In the genomic region with DNA sequence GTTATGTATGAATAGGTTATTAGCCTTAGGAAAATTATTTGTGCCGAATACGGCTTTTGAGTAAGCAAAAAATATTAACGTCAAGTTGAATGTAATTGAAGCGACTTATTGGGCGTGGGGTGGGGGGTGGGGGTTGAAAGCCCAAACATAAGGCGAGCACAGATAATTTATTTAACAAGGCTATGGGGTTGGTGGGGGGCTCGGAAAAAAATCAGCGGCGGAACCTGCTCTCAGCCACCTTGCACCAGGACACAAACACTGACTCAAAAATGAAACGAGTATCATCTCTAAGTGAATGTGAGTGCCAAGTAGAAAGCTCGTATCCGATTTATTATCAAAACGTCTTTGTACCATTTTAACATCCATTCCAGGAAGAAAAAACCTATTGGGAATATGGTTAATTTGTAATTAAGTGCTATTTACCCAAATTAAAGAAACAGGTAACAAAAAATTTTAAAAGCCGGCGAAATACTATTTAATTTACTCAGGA, we compare ENCODE assay signal across 8 cellular contexts. TPM values are rescaled to one million over a fixed set of nuclear protein-coding genes. Genes with fewer than 3 reads are reported as not detected.
DNase-seq lines count a peak whose midpoint lies in the region; ATAC-seq lines count a peak whose summit lies in the region.

No MANE protein-coding gene starts in this region.

- H3K36me3 ChIP-seq in iPS-18a (ENCODE audit: control insufficient read depth, low read depth, low read length), result no peaks in the 10 kb centered on the region

- no peaks in the 10 kb centered on the region for H3K36me3 Mint-ChIP-seq in stimulated activated naive CD8-positive, alpha-beta T cell treated with anti-CD3 and anti-CD28 coated beads, Interleukin-15, Interleukin-2, amounts not matched to agents 100 ng/mL and 50 ng/mL, for 24 hours (ENCODE audit: low read depth)
- no peaks in the 10 kb centered on the region for H3K36me3 Mint-ChIP-seq in activated T-helper 17 cell treated with anti-CD3 and anti-CD28 coated beads, Interleukin-2, amount 50 U/mL, for 72 hours (ENCODE audit: low read depth)
- H3K36me3 Mint-ChIP-seq in stimulated activated naive B cell treated with anti-CD40 and anti-IgM and Interleukin-4, amounts not matched to agents 10 μg/mL and 1 μg/mL and 100 μg/mL, for 72 hours, result no peaks in the 10 kb centered on the region

- peaks cover 3% of the 10 kb centered on the region for H3K27me3 Mint-ChIP-seq in stimulated activated naive CD8-positive, alpha-beta T cell treated with anti-CD3 and anti-CD28 coated beads, Interleukin-15, Interleukin-2, amounts not matched to agents 100 ng/mL and 50 ng/mL, for 24 hours
- no peaks in the 10 kb centered on the region for H3K27me3 Mint-ChIP-seq in activated T-helper 17 cell treated with anti-CD3 and anti-CD28 coated beads, Interleukin-2, amount 50 U/mL, for 72 hours
- peaks cover 0 to 4% of the 10 kb centered on the region in 2 donors for H3K27me3 Mint-ChIP-seq in stimulated activated naive B cell treated with anti-CD40 and anti-IgM and Interleukin-4, amounts not matched to agents 10 μg/mL and 1 μg/mL and 100 μg/mL, for 72 hours

- peak overlapping the region; percentile 75 for H3K27ac ChIP-seq in iPS-18a (ENCODE audit: low read length)

- peak overlapping the region; percentile 90 for H3K9ac ChIP-seq in iPS-18a (ENCODE audit: low read length)

- no peaks in the 10 kb centered on the region for H3K9me3 ChIP-seq in iPS-18a (ENCODE audit: control insufficient read depth, low read depth, low read length)

- peaks cover 12% of the 10 kb centered on the region for H3K4me1 ChIP-seq in iPS-18a (ENCODE audit: control insufficient read depth, low read depth, low read length)

- H3K27me3 ChIP-seq in iPS-18a (ENCODE audit: control insufficient read depth, insufficient read depth, low read length), result no peaks in the 10 kb centered on the region

- H3K9me3 Mint-ChIP-seq in stimulated activated naive CD8-positive, alpha-beta T cell treated with anti-CD3 and anti-CD28 coated beads, Interleukin-15, Interleukin-2, amounts not matched to agents 100 ng/mL and 50 ng/mL, for 24 hours, result no peaks in the 10 kb centered on the region
- no peaks in the 10 kb centered on the region for H3K9me3 Mint-ChIP-seq in activated T-helper 17 cell treated with anti-CD3 and anti-CD28 coated beads, Interleukin-2, amount 50 U/mL, for 72 hours
- H3K9me3 Mint-ChIP-seq in stimulated activated naive B cell treated with anti-CD40 and anti-IgM and Interleukin-4, amounts not matched to agents 10 μg/mL and 1 μg/mL and 100 μg/mL, for 72 hours, result no peaks in the 10 kb centered on the region

- DNase-seq in stimulated activated naive CD8-positive, alpha-beta T cell treated with anti-CD3 and anti-CD28 coated beads, Interleukin-15, Interleukin-2, amounts not matched to agents 100 U/mL and 50 U/mL, for 24 hours, result no peak
- no peak for DNase-seq in stimulated activated naive B cell treated with anti-CD40 and anti-IgM and Interleukin-4, amounts not matched to agents 10 μg/mL and 1 μg/mL and 100 μg/mL, for 72 hours
- DNase-seq in NCI-H1092 (lab: John Stamatoyannopoulos, UW) (no peak), HPDE6-E6E7 (ENCODE audit: extremely low spot score) (no peak)

- peak overlapping the region; percentile 85 for H3K4me3 ChIP-seq in iPS-18a (ENCODE audit: low read length)

- H3K4me1 Mint-ChIP-seq in stimulated activated naive CD8-positive, alpha-beta T cell treated with anti-CD3 and anti-CD28 coated beads, Interleukin-15, Interleukin-2, amounts not matched to agents 100 ng/mL and 50 ng/mL, for 24 hours (ENCODE audit: low read depth), result peaks cover 15% of the 10 kb centered on the region
- H3K4me1 Mint-ChIP-seq in activated T-helper 17 cell treated with anti-CD3 and anti-CD28 coated beads, Interleukin-2, amount 50 U/mL, for 72 hours, result no peaks in the 10 kb centered on the region
- H3K4me1 Mint-ChIP-seq in stimulated activated naive B cell treated with anti-CD40 and anti-IgM and Interleukin-4, amounts not matched to agents 10 μg/mL and 1 μg/mL and 100 μg/mL, for 72 hours, result peaks cover 4 to 8% of the 10 kb centered on the region in 2 donors

- H3K27ac Mint-ChIP-seq in stimulated activated naive CD8-positive, alpha-beta T cell treated with anti-CD3 and anti-CD28 coated beads, Interleukin-15, Interleukin-2, amounts not matched to agents 100 ng/mL and 50 ng/mL, for 24 hours, result peak overlapping the region; percentile 79
- peak overlapping the region; percentile 93 for H3K27ac Mint-ChIP-seq in activated T-helper 17 cell treated with anti-CD3 and anti-CD28 coated beads, Interleukin-2, amount 50 U/mL, for 72 hours
- H3K27ac Mint-ChIP-seq in stimulated activated naive B cell treated with anti-CD40 and anti-IgM and Interleukin-4, amounts not matched to agents 10 μg/mL and 1 μg/mL and 100 μg/mL, for 72 hours, result peak overlapping the region; percentile 98

- no peak for ATAC-seq in stimulated activated naive CD8-positive, alpha-beta T cell treated with anti-CD3 and anti-CD28 coated beads, Interleukin-15, Interleukin-2, amounts not matched to agents 100 U/mL and 50 U/mL, for 24 hours
- no peak for ATAC-seq in activated T-helper 17 cell treated with anti-CD3 and anti-CD28 coated beads, Interleukin-2, amount 50 U/mL, for 72 hours (replicated peaks)
- ATAC-seq in stimulated activated naive B cell treated with anti-CD40 and anti-IgM and Interleukin-4, amounts not matched to agents 10 μg/mL and 1 μg/mL and 100 μg/mL, for 72 hours (replicated peaks), result no peak
- ATAC-seq in HG03571 (IDR thresholded peaks at IDR 0.05; ENCODE audit: unreplicated experiment), result no peak

- peak overlapping the region; percentile 79 for H3K4me3 Mint-ChIP-seq in stimulated activated naive CD8-positive, alpha-beta T cell treated with anti-CD3 and anti-CD28 coated beads, Interleukin-15, Interleukin-2, amounts not matched to agents 100 ng/mL and 50 ng/mL, for 24 hours
- H3K4me3 Mint-ChIP-seq in activated T-helper 17 cell treated with anti-CD3 and anti-CD28 coated beads, Interleukin-2, amount 50 U/mL, for 72 hours, result peak overlapping the region; percentile 83
- peak overlapping the region; percentile 86 to 91 for H3K4me3 Mint-ChIP-seq in stimulated activated naive B cell treated with anti-CD40 and anti-IgM and Interleukin-4, amounts not matched to agents 10 μg/mL and 1 μg/mL and 100 μg/mL, for 72 hours

RNA-seq across cellular contexts. Expression of a gene that starts 0.9 kb away (rescaled TPM):
- total RNA-seq in activated T-helper 17 cell treated with anti-CD3 and anti-CD28 coated beads, Interleukin-2, amount 50 U/mL, for 72 hours, result 10 to 100 TPM; 17.5 to 18.5 TPM
